22 cellular contexts compared by ENCODE assay signal in genomic region chr2:36706021-36706328, GRCh38. TPM values are rescaled to one million over a fixed set of nuclear protein-coding genes. Genes with fewer than 3 reads are reported as not detected.
DNase-seq lines count a peak whose midpoint lies in the region; ATAC-seq and TF ChIP-seq lines count a peak whose summit lies in the region.
"Had no signal": no experiment of that assay in that cellular context is flagged by ENCODE, and none has a peak within 500 bp of the region (broad histone marks: within the 10 kb centered on the region; RNA-seq: fewer than 3 reads in every experiment).

No MANE protein-coding gene starts in this region.

- no peak for TF ChIP-seq CTCF in heart right ventricle (IDR thresholded peaks at IDR 0.05)

- no peaks in the 10 kb centered on the region for H4K20me1 ChIP-seq in BLaER1 treated with 17β-estradiol and CSF1 and Interleukin-3, amounts not matched to agents 10 nM and 100 nM

- no peak overlapping the region for H4K8ac ChIP-seq in trophoblast cell (ENCODE audit: low read depth, low read length)

- no peak overlapping the region for H4K12ac ChIP-seq in trophoblast cell (ENCODE audit: low read depth, low read length)

- no peaks in the 10 kb centered on the region for H3K36me3 ChIP-seq in BLaER1 treated with 17β-estradiol and CSF1 and Interleukin-3, amounts not matched to agents 10 nM and 100 nM
- no peaks in the 10 kb centered on the region for H3K36me3 ChIP-seq in heart right ventricle
- no peaks in the 10 kb centered on the region for H3K36me3 ChIP-seq in trophoblast cell (ENCODE audit: control insufficient read depth in 1 of 2, insufficient read depth in 2 of 2, low read length in 2 of 2)

- H2AFZ ChIP-seq in trophoblast cell (ENCODE audit: insufficient read depth, low read length, poor library complexity), result no peak overlapping the region

- intact Hi-C loops in heart right ventricle (cut with DNase I), result no loop called here

- peak overlapping the region in 9 of 11 experiments; percentile 35 to 80 (median 74); a peak in 18 of 22 replicates for H3K27ac ChIP-seq in BLaER1 treated with 17β-estradiol and CSF1 and Interleukin-3, amounts not matched to agents 10 nM and 100 nM
- peak overlapping the region in 8 of 10 donors; percentile 13 to 69 (median 50) for H3K27ac ChIP-seq in heart right ventricle
- no peak overlapping the region for H3K27ac ChIP-seq in trophoblast cell (ENCODE audit: low read depth, low read length)
- H3K27ac ChIP-seq: epithelial cell of prostate, psoas muscle had no signal

- no peak overlapping the region for H3K23ac ChIP-seq in trophoblast cell (ENCODE audit: low read length)

- peaks cover 36 to 50% (median 44%) of the 10 kb centered on the region in 10 experiments for H3K4me1 ChIP-seq in BLaER1 treated with 17β-estradiol and CSF1 and Interleukin-3, amounts not matched to agents 10 nM and 100 nM
- H3K4me1 ChIP-seq in heart right ventricle, result peaks cover 0 to 38% (median 13%) of the 10 kb centered on the region in 9 donors
- peaks cover 28 to 34% of the 10 kb centered on the region in 2 experiments for H3K4me1 ChIP-seq in trophoblast cell (ENCODE audit: control insufficient read depth in 1 of 2, insufficient read depth in 2 of 2, low read length in 2 of 2)
- H3K4me1 ChIP-seq: psoas muscle had no signal

- H4K91ac ChIP-seq in trophoblast cell (ENCODE audit: low read depth, low read length), result peak overlapping the region; percentile 58

- H3K4me3 ChIP-seq in BLaER1 treated with 17β-estradiol and CSF1 and Interleukin-3, amounts not matched to agents 10 nM and 100 nM, result no peak overlapping the region
- H3K4me3 ChIP-seq in heart right ventricle, result no peak overlapping the region
- H3K4me3 ChIP-seq in trophoblast cell (ENCODE audit: low read depth, low read length), result no peak overlapping the region
- H3K4me3 ChIP-seq: psoas muscle had no signal

- peak overlapping the region; percentile 53 to 87 (median 72) for H3K4me2 ChIP-seq in BLaER1 treated with 17β-estradiol and CSF1 and Interleukin-3, amounts not matched to agents 10 nM and 100 nM
- no peak overlapping the region for H3K4me2 ChIP-seq in trophoblast cell (ENCODE audit: low read length)

- H2BK12ac ChIP-seq in trophoblast cell (ENCODE audit: low read length), result peak overlapping the region; percentile 85

- no peak overlapping the region for H3K4ac ChIP-seq in trophoblast cell (ENCODE audit: low read depth, low read length)

- peaks cover 8 to 19% (median 11%) of the 10 kb centered on the region in 11 experiments for H3K9me3 ChIP-seq in BLaER1 treated with 17β-estradiol and CSF1 and Interleukin-3, amounts not matched to agents 10 nM and 100 nM (replicated peaks in 1 of 11)
- peaks cover 0 to 7% (median 4%) of the 10 kb centered on the region in 11 donors for H3K9me3 ChIP-seq in heart right ventricle
- no peaks in the 10 kb centered on the region for H3K9me3 ChIP-seq in trophoblast cell (ENCODE audit: insufficient read depth, low read depth, low read length)
- H3K9me3 ChIP-seq: psoas muscle had no signal

- peak overlapping the region in 6 of 11 experiments; percentile 45 to 64 (median 60); a peak in 10 of 22 replicates for H3K9ac ChIP-seq in BLaER1 treated with 17β-estradiol and CSF1 and Interleukin-3, amounts not matched to agents 10 nM and 100 nM
- H3K9ac ChIP-seq in trophoblast cell (ENCODE audit: low read length), result no peak overlapping the region

- H2BK5ac ChIP-seq in trophoblast cell (ENCODE audit: low read depth, low read length, poor library complexity), result no peak overlapping the region

- 60 to 76% methylated on average over 2 of the region's 2 CpGs for WGBS in heart right ventricle, 2 donors
- no CpG with 5 or more reads among the region's 2 CpGs for WGBS in trophoblast cell (ENCODE audit: extremely low coverage, insufficient coverage, insufficient read length)

- H3K27me3 ChIP-seq in BLaER1 treated with 17β-estradiol and CSF1 and Interleukin-3, amounts not matched to agents 10 nM and 100 nM, result no peaks in the 10 kb centered on the region
- H3K27me3 ChIP-seq in heart right ventricle, result peaks cover 0 to 12% (median 0%) of the 10 kb centered on the region in 7 donors
- no peaks in the 10 kb centered on the region for H3K27me3 ChIP-seq in trophoblast cell (ENCODE audit: insufficient read depth, low read length)

- no peak overlapping the region for H3K14ac ChIP-seq in trophoblast cell (ENCODE audit: low read length)

- peak overlapping the region; percentile 36 for H2BK120ac ChIP-seq in trophoblast cell (ENCODE audit: insufficient read depth, low read length, poor library complexity)

- TF ChIP-seq POLR2A in erythroblast (IDR thresholded peaks at IDR 0.05; ENCODE audit: low read length), result no peak

- peak in 2 of 8 donors; percentile 21 to 38 for ATAC-seq in heart right ventricle
- ATAC-seq: natural killer cell; stimulated activated effector memory CD8-positive, alpha-beta T cell treated with anti-CD3 and anti-CD28 coated beads, Interleukin-12 subunit alpha, Interleukin-12 subunit beta, amount 100 ng/mL, for 72 hours had no signal

- H3K79me1 ChIP-seq in trophoblast cell (ENCODE audit: low read length), result peaks cover 35% of the 10 kb centered on the region

- H3K18ac ChIP-seq in trophoblast cell (ENCODE audit: low read length), result no peak overlapping the region

- H2AK5ac ChIP-seq in trophoblast cell (ENCODE audit: low read length), result no peak overlapping the region

- peaks cover 3% of the 10 kb centered on the region for H3K79me2 ChIP-seq in trophoblast cell (ENCODE audit: control insufficient read depth, insufficient read depth, low read length, poor library complexity)

- DNase-seq in NOMO-1 treated with dmso at 0.1 percent for 144 hours (lab: John Stamatoyannopoulos, UW; ENCODE audit: unreplicated experiment) (peak; percentile 16), heart right ventricle (no peak), trophoblast cell (no peak), erythroblast (lab: John Stamatoyannopoulos, UW) (no peak), UCSD-AML1 (lab: John Stamatoyannopoulos, UW; ENCODE audit: unreplicated experiment) (no peak), hippocampal formation (lab: John Stamatoyannopoulos, UW) (no peak), NAMALWA (ENCODE audit: low spot score) (no peak)
- DNase-seq: activated effector memory CD4-positive, alpha-beta T cell treated with Interleukin-2 at 50 U/mL for 16 hours; COR-L47; EL; natural killer cell; NCI-H1930; NK-92 treated with Interleukin-12 subunit alpha and Interleukin-12 subunit beta, amount 100 ng/mL, for 24 hours; SHP77; stimulated activated CD4-positive, alpha-beta T cell treated with anti-CD3 and anti-CD28 coated beads, Interleukin-12 subunit alpha, Interleukin-12 subunit beta, amount 100 ng/mL, for 4 hours; T-helper 2 cell had no signal

RNA-seq across cellular contexts. Expression of gene VIT, which starts 9.5 kb away (rescaled TPM):
- 10 to 100 TPM in 3 of 10 donors, 1 to 10 TPM in 7; 1.2 to 23.6 (median 4.7) TPM for total RNA-seq in heart right ventricle
- 1 to 10 TPM; 2.7 to 9.6 TPM for polyA plus RNA-seq in heart right ventricle
- 3.1 and 3.4 TPM in 2 replicates for polyA plus RNA-seq in trophoblast cell (2013)
- total RNA-seq: MCF 10A had no signal
- polyA plus RNA-seq: AG04450 had no signal
